In the genomic region with DNA sequence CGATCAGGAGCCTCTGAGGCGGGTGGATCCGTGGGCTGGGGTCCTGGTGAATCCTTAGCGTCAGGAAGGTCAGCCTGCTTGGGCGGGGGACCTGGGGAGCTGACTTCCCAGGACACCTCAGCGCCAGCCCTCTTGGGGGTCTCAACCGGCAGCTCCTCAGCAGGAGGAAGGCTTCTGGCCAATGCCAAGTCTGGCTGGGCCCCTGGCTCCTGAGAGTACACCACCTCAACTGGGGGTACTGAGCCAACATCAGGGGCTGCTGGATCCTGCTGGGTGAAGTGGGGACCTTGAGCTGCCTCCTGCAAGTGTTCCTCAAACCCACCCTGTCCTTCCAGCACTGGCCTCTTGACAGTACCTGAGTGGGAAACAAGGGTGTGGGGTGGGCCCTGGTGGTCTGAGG, we compare ENCODE assay signal across 17 cellular contexts.
"Had no signal": no experiment of that assay in that cellular context is flagged by ENCODE, and none has a peak within 500 bp of the region (broad histone marks: within the 10 kb centered on the region; RNA-seq: fewer than 3 reads in every experiment).

No MANE protein-coding gene starts in this region.

- H3K36me3 Mint-ChIP-seq: natural killer cell, type B pancreatic cell had no signal

- H3K27me3 ChIP-seq: gastroesophageal sphincter, sigmoid colon, thyroid gland had no signal

- H3K4me3 Mint-ChIP-seq: natural killer cell had no signal

- H3K27ac Mint-ChIP-seq: natural killer cell had no signal

- H3K9me3 Mint-ChIP-seq: natural killer cell, type B pancreatic cell had no signal

- ATAC-seq: gastroesophageal sphincter, left lobe of liver, mucosa of descending colon, natural killer cell, psoas muscle had no signal

- H3K27me3 Mint-ChIP-seq: type B pancreatic cell had no signal

- H3K9me3 ChIP-seq: esophagus muscularis mucosa, gastroesophageal sphincter, mucosa of descending colon, psoas muscle, sigmoid colon, thyroid gland had no signal

- H3K4me3 ChIP-seq: esophagus muscularis mucosa, gastroesophageal sphincter, mucosa of descending colon, psoas muscle, sigmoid colon, skin epidermis, thyroid gland had no signal

- H3K36me3 ChIP-seq: thyroid gland had no signal

- DNase-seq: effector memory CD4-positive, alpha-beta T cell; glutamatergic neuron; islet precursor cell; mammary epithelial cell; mucosa of descending colon; natural killer cell; psoas muscle; retina; sigmoid colon; stimulated activated naive CD4-positive, alpha-beta T cell; thyroid gland had no signal

- H3K27ac ChIP-seq: epithelial cell of prostate, esophagus muscularis mucosa, gastroesophageal sphincter, psoas muscle, sigmoid colon, skin epidermis, thyroid gland had no signal
